Comparison of ENCODE assay signal across 7 cellular contexts in the genomic region with DNA sequence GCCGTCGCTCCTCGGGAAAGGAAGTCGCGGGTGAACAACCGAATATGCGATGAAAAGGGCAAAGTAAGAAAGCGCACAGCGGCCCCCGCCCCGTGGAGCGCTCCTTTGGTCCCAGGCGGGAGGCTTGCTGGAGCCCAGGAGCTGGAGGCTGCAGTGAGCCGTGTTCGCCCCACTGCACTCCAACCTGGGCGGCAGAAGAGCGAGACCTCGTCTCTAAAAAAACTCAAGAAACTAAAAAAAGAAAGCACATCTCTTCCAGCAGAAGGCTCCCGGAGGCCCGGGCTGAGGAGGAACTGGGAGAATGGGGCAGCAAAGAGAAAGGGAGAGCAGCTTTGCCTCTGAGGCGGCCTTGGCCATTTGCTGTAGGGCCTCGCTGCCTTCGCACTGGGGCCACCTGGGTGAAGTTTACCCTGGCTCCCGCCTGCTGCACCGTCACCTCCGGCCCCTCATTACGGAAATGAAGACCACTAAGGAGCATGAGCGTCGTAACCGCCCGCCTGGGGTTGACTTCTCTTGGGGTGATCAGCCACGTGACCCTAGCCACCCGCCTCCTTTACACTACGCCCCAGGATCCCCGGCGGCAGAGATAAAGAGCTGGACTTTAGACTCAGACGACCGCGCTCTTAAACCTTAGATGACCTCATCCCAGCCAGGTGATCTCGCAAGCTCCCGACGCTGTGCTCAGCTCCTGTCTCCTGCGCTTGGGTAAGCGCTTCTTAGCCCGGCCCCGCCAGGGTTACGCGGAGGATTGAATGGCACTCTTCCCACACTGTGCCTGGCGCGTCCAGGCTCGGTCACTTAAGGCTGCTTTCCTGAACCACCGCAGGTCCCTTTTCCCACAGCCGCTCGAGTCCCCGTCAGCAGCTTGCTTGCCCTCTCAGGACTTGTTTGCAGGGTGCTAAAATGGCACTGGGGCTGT.
DNase-seq lines count a peak whose midpoint lies in the region; ATAC-seq and TF ChIP-seq lines count a peak whose summit lies in the region.

No MANE protein-coding gene starts in this region.

- no peaks in the 10 kb centered on the region for H3K79me2 ChIP-seq in neural progenitor cell (ENCODE audit: low read depth)

- H3K9me3 Mint-ChIP-seq in activated CD8-positive, alpha-beta memory T cell treated with anti-CD3 and anti-CD28 coated beads, Interleukin-2, amount 10 ng/mL, durations not matched to agents 7 days and 5 days (ENCODE audit: low read depth) = no peaks in the 10 kb centered on the region
- H3K9me3 Mint-ChIP-seq in neural progenitor cell = peaks cover 15% of the 10 kb centered on the region

- peaks cover 24% of the 10 kb centered on the region for H3K27me3 Mint-ChIP-seq in activated CD8-positive, alpha-beta memory T cell treated with anti-CD3 and anti-CD28 coated beads, Interleukin-2, amount 10 ng/mL, durations not matched to agents 7 days and 5 days
- H3K27me3 Mint-ChIP-seq in neural progenitor cell (ENCODE audit: insufficient read depth, low read depth) = peaks cover 9% of the 10 kb centered on the region

- H3K4me2 ChIP-seq in neural progenitor cell = peak overlapping the region; percentile 63

- TF ChIP-seq CTCF in fibroblast of the aortic adventitia (IDR thresholded peaks at IDR 0.05; ENCODE audit: insufficient read depth, low read length) = no peak
- TF ChIP-seq CTCF in neural progenitor cell (IDR thresholded peaks at IDR 0.05) = no peak

- ATAC-seq in GM18870 (IDR thresholded peaks at IDR 0.05; ENCODE audit: unreplicated experiment) = peak; percentile 70
- peak; percentile 64 for ATAC-seq in HG02852 (IDR thresholded peaks at IDR 0.05; ENCODE audit: unreplicated experiment)
- peak; percentile 82 for ATAC-seq in activated CD8-positive, alpha-beta memory T cell treated with anti-CD3 and anti-CD28 coated beads, Interleukin-2, amount 10 ng/mL, durations not matched to agents 7 days and 5 days

- H3K4me1 Mint-ChIP-seq in activated CD8-positive, alpha-beta memory T cell treated with anti-CD3 and anti-CD28 coated beads, Interleukin-2, amount 10 ng/mL, durations not matched to agents 7 days and 5 days = peaks cover 19% of the 10 kb centered on the region
- H3K4me1 Mint-ChIP-seq in neural progenitor cell = peaks cover 4% of the 10 kb centered on the region

- no peaks in the 10 kb centered on the region for H3K4me1 ChIP-seq in neural progenitor cell

- H3K4me3 ChIP-seq in fibroblast of the aortic adventitia (ENCODE audit: low read depth, low read length) (no peak overlapping the region), neural progenitor cell (peak overlapping the region; percentile 24), MG63 (no peak overlapping the region)

- DNase-seq in activated CD8-positive, alpha-beta memory T cell treated with anti-CD3 and anti-CD28 coated beads, Interleukin-2, amount 10 ng/mL, durations not matched to agents 7 days and 5 days = peak; percentile 68
- DNase-seq in fibroblast of the aortic adventitia (ENCODE audit: low read depth) = peak; percentile 12
- DNase-seq in neural progenitor cell (ENCODE audit: low spot score) = peak; percentile 57
- DNase-seq in amniotic stem cell (lab: John Stamatoyannopoulos, UW) = no peak
- DNase-seq in MG63 = no peak

- peaks cover 3% of the 10 kb centered on the region for H3K36me3 Mint-ChIP-seq in activated CD8-positive, alpha-beta memory T cell treated with anti-CD3 and anti-CD28 coated beads, Interleukin-2, amount 10 ng/mL, durations not matched to agents 7 days and 5 days
- H3K36me3 Mint-ChIP-seq in neural progenitor cell = peaks cover 3% of the 10 kb centered on the region

- H3K9me3 ChIP-seq in neural progenitor cell (ENCODE audit: low read depth) (no peaks in the 10 kb centered on the region), MG63 (peaks cover 7% of the 10 kb centered on the region)

- H3K4me3 Mint-ChIP-seq in activated CD8-positive, alpha-beta memory T cell treated with anti-CD3 and anti-CD28 coated beads, Interleukin-2, amount 10 ng/mL, durations not matched to agents 7 days and 5 days = peak overlapping the region; percentile 75
- H3K4me3 Mint-ChIP-seq in neural progenitor cell = no peak overlapping the region

- no peak overlapping the region for H3K9ac ChIP-seq in neural progenitor cell

- H3F3A ChIP-seq in neural progenitor cell (ENCODE audit: low read depth) = no peaks in the 10 kb centered on the region

- peak overlapping the region; percentile 21 for H3K27ac Mint-ChIP-seq in activated CD8-positive, alpha-beta memory T cell treated with anti-CD3 and anti-CD28 coated beads, Interleukin-2, amount 10 ng/mL, durations not matched to agents 7 days and 5 days
- no peak overlapping the region for H3K27ac Mint-ChIP-seq in neural progenitor cell

- no peak overlapping the region for H3K27ac ChIP-seq in neural progenitor cell

- CTCF ChIA-PET in activated CD8-positive, alpha-beta memory T cell treated with anti-CD3 and anti-CD28 coated beads, Interleukin-2, amount 10 ng/mL, durations not matched to agents 7 days and 5 days (lab: Charles Lee) = interaction anchor here (0.6 to 1.3 kb wide), 8 partner anchors 37 to 673 kb away, joined by 3 to 6 read pairs (median 3); no protein-coding TSS in a partner anchor

- peak overlapping the region; percentile 61 for H2AFZ ChIP-seq in neural progenitor cell (replicated peaks)

- H3K36me3 ChIP-seq in neural progenitor cell (no peaks in the 10 kb centered on the region), MG63 (no peaks in the 10 kb centered on the region)

- H3K27me3 ChIP-seq in neural progenitor cell (peaks cover 27% of the 10 kb centered on the region), MG63 (no peaks in the 10 kb centered on the region)

- no peaks in the 10 kb centered on the region for H4K20me1 ChIP-seq in neural progenitor cell (ENCODE audit: low read depth)

Comparison
In these comparisons a context has a peak if more than half of its experiments do, and no peak if none do; other contexts are left out.
1. DNase-seq: peak in activated CD8-positive, alpha-beta memory T cell treated with anti-CD3 and anti-CD28 coated beads, Interleukin-2, amount 10 ng/mL, durations not matched to agents 7 days and 5 days (single experiment), fibroblast of the aortic adventitia (single experiment) and neural progenitor cell (single experiment); none in amniotic stem cell (single experiment) and MG63 (single experiment).
2. Peak in every context shown above with its lines, with median percentiles within 50 percentile points of each other: ATAC-seq.